In the genomic region with DNA sequence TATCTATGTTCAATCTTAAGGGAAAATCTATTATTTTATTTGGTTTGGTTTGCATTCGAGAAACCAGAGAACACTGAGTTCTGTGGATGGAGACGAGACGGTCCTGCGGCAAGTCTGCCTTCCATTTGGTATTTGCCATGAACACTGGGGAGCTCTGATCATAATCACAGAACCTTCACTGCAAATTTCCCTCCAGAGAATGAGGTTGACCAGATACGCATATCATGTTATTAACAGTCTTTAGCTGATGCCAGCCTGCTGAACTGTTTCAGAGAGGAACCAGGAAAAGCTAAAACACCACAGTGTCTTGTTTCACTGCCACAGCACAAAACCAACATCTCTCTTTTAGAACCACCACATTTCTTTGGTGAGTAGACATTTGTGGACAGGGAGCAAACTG, we compare ENCODE assay signal across 23 cellular contexts.
"Had no signal": no experiment of that assay in that cellular context is flagged by ENCODE, and none has a peak within 500 bp of the region (broad histone marks: within the 10 kb centered on the region; RNA-seq: fewer than 3 reads in every experiment).

No MANE protein-coding gene starts in this region.

- H3K9me3 ChIP-seq: colonic mucosa, esophagus squamous epithelium, gastrocnemius medialis, left lung, lower lobe of right lung, mucosa of descending colon had no signal

- H3K36me3 ChIP-seq: colonic mucosa, esophagus squamous epithelium, gastrocnemius medialis, heart right ventricle, left lung, lower lobe of right lung had no signal

- H3K27ac ChIP-seq: colonic mucosa, epithelial cell of prostate, esophagus squamous epithelium, gastrocnemius medialis, heart right ventricle, left lung, lower lobe of right lung had no signal

- H3K4me3 ChIP-seq: colonic mucosa, esophagus squamous epithelium, gastrocnemius medialis, heart right ventricle, left lung, lower lobe of right lung, mucosa of descending colon had no signal

- H3K4me1 ChIP-seq: colonic mucosa, esophagus squamous epithelium, gastrocnemius medialis, heart right ventricle, left lung, lower lobe of right lung had no signal

- H3K27me3 ChIP-seq: colonic mucosa, left lung had no signal

- DNase-seq: colonic mucosa; cortex of kidney; effector CD8-positive, alpha-beta T cell; effector memory CD8-positive, alpha-beta T cell; endodermal cell; erythroblast; esophagus squamous epithelium; foreskin fibroblast; foreskin melanocyte; gastrocnemius medialis; glutamatergic neuron; heart right ventricle; hippocampal formation; left cardiac atrium; left lung; left ventricle myocardium superior; lower lobe of right lung; mammary epithelial cell; mesendoderm; naive thymus-derived CD4-positive, alpha-beta T cell had no signal

- ATAC-seq: effector memory CD8-positive, alpha-beta T cell; esophagus mucosa; gastrocnemius medialis; heart right ventricle; left cardiac atrium; left lung; left ventricle myocardium superior; lower lobe of right lung; naive thymus-derived CD4-positive, alpha-beta T cell had no signal
